ENCODE assay signal across 14 cellular contexts in the genomic region with DNA sequence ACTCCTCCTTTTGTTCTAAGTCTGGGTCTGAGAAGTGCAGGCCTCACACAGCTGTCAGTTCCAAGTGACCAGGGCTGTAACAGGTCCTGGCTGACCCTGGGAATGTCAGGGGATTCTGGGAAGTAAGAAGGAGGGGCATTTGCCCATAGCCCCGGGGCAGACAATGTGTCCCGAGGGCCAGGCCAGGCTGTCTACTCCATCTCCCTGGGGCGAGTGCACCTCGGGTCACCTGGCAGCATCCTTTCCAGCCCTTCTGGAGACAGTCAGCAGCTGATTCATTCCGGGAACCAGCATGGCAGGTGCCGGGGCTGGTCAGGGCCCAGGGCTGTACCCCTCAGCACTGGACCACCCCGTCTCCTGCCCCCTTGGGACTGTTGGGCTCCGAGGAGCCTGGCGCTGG. TPM values are rescaled to one million over a fixed set of nuclear protein-coding genes. Genes with fewer than 3 reads are reported as not detected.
"Had no signal": no experiment of that assay in that cellular context is flagged by ENCODE, and none has a peak within 500 bp of the region (broad histone marks: within the 10 kb centered on the region; RNA-seq: fewer than 3 reads in every experiment).

No MANE protein-coding gene starts in this region.

RNA-seq across cellular contexts. Expression of gene DNMT3L, which starts 34.1 kb away (rescaled TPM):
- total RNA-seq: stomach, subcutaneous adipose tissue, suprapubic skin, temporal lobe, thoracic aorta, thyroid gland, tibial nerve, transverse colon, upper lobe of left lung, upper lobe of right lung, ureter, urinary bladder, uterus, vagina had no signal
- polyA plus RNA-seq: stomach, urinary bladder had no signal

RNA-seq across cellular contexts. Expression of gene AIRE, which starts 58.1 kb away (rescaled TPM):
- total RNA-seq: subcutaneous adipose tissue, suprapubic skin, thoracic aorta, transverse colon, upper lobe of left lung, upper lobe of right lung, ureter had no signal
- polyA plus RNA-seq: stomach had no signal
